ENCODE assay signal across 8 cellular contexts in genomic region chr6:18262812-18263560, GRCh38. TPM values are rescaled to one million over a fixed set of nuclear protein-coding genes. Genes with fewer than 3 reads are reported as not detected.
DNase-seq lines count a peak whose midpoint lies in the region; ATAC-seq and TF ChIP-seq lines count a peak whose summit lies in the region.

No MANE protein-coding gene starts in this region.

- H2BK5ac ChIP-seq in neuronal stem cell (ENCODE audit: low read length), result no peak overlapping the region

- no peak overlapping the region for H3K23ac ChIP-seq in neuronal stem cell (ENCODE audit: low read depth, low read length, poor library complexity)

- H3K36me3 ChIP-seq in neuronal stem cell (replicated peaks in 1 of 2; ENCODE audit: control insufficient read depth in 2 of 2, insufficient read depth in 2 of 2, low read length in 2 of 2), result peaks cover 0 to 53% of the 10 kb centered on the region in 2 donors

- peaks cover 14% of the 10 kb centered on the region for H3K27me3 Mint-ChIP-seq in endothelial cell (ENCODE audit: unreplicated experiment)

- peaks cover 21% of the 10 kb centered on the region for H3K36me3 Mint-ChIP-seq in endothelial cell (ENCODE audit: low read depth, unreplicated experiment)

- H4K91ac ChIP-seq in neuronal stem cell (ENCODE audit: low read depth, low read length, poor library complexity), result no peak overlapping the region

- H3K18ac ChIP-seq in neuronal stem cell (ENCODE audit: low read length), result no peak overlapping the region

- no peak overlapping the region for H4K8ac ChIP-seq in neuronal stem cell (ENCODE audit: low read depth, low read length)

- H2BK15ac ChIP-seq in neuronal stem cell (ENCODE audit: low read length), result no peak overlapping the region

- H3K4me3 Mint-ChIP-seq in endothelial cell (ENCODE audit: unreplicated experiment), result peak overlapping the region; percentile 99

- no peak for TF ChIP-seq CTCF in endothelial cell (IDR thresholded peaks at IDR 0.05; ENCODE audit: unreplicated experiment)

- H3K27me3 ChIP-seq in neuronal stem cell (ENCODE audit: control insufficient read depth in 3 of 3, insufficient read depth in 3 of 3, low read depth in 1 of 3, low read length in 3 of 3), result no peaks in the 10 kb centered on the region

- ATAC-seq in GM19468 (IDR thresholded peaks at IDR 0.05; ENCODE audit: extremely low read depth, unreplicated experiment) (peak; percentile 78), HG03565 (IDR thresholded peaks at IDR 0.05; ENCODE audit: unreplicated experiment) (peak; percentile 59)

- H2AFZ ChIP-seq in neuronal stem cell (ENCODE audit: low read length), result no peak overlapping the region

- no peak overlapping the region for H3K9ac ChIP-seq in neuronal stem cell (ENCODE audit: low read depth, low read length, poor library complexity)

- H3K4me3 ChIP-seq in neuronal stem cell (ENCODE audit: low read length in 2 of 2), result peak overlapping the region; percentile 92 to 96

- H3K27ac ChIP-seq in neuronal stem cell (replicated peaks; ENCODE audit: low read length), result peak overlapping the region; percentile 19

- no peaks in the 10 kb centered on the region for H3K9me3 Mint-ChIP-seq in endothelial cell (ENCODE audit: unreplicated experiment)

- H3K79me1 ChIP-seq in neuronal stem cell (ENCODE audit: low read depth, low read length), result no peaks in the 10 kb centered on the region

- H2BK12ac ChIP-seq in neuronal stem cell (ENCODE audit: low read length), result no peak overlapping the region

- no peak overlapping the region for H2AK5ac ChIP-seq in neuronal stem cell (ENCODE audit: low read depth, low read length)

- H3K9me3 ChIP-seq in neuronal stem cell (replicated peaks in 1 of 2; ENCODE audit: control insufficient read depth in 2 of 2, insufficient read depth in 1 of 2, low read depth in 1 of 2, low read length in 2 of 2), result peaks cover 0 to 25% of the 10 kb centered on the region in 2 donors

- no peak overlapping the region for H2BK120ac ChIP-seq in neuronal stem cell (ENCODE audit: low read depth, low read length)

- H3K4me1 ChIP-seq in neuronal stem cell (ENCODE audit: control insufficient read depth in 2 of 2, insufficient read depth in 1 of 2, low read depth in 1 of 2, low read length in 2 of 2), result peaks cover 8 to 14% of the 10 kb centered on the region in 2 donors

- WGBS in neuronal stem cell (ENCODE audit: extremely low coverage in 2 of 2, insufficient read length in 2 of 2, insufficient replicate concordance in 1 of 2), 2 donors, result no CpG with 5 or more reads among the region's 18 CpGs

- H3K4me1 Mint-ChIP-seq in endothelial cell (ENCODE audit: unreplicated experiment), result peaks cover 28% of the 10 kb centered on the region

- H3K4me2 ChIP-seq in neuronal stem cell (ENCODE audit: insufficient read depth, low read length, poor library complexity, severe bottlenecking), result peak overlapping the region; percentile 75

- H3K4ac ChIP-seq in neuronal stem cell (ENCODE audit: low read length), result no peak overlapping the region

- H3K27ac Mint-ChIP-seq in endothelial cell (ENCODE audit: unreplicated experiment), result peak overlapping the region; percentile 93

- peak; percentile 27 for DNase-seq in ELF-1 (ENCODE audit: low read depth, low spot score)
- DNase-seq in T-helper 9 cell, result peak; percentile 18
- no peak for DNase-seq in endothelial cell (ENCODE audit: low spot score)
- DNase-seq in neuronal stem cell (ENCODE audit: low spot score), result no peak
- no peak for DNase-seq in NCI-H446 treated with DMSO at 0.1 percent for 48 hours (lab: John Stamatoyannopoulos, UW)
- no peak for DNase-seq in hippocampal formation (lab: John Stamatoyannopoulos, UW)

- no peak overlapping the region for H3K14ac ChIP-seq in neuronal stem cell (ENCODE audit: low read length)

RNA-seq across cellular contexts. Expression of gene DEK, which starts 1.3 kb away (rescaled TPM):
- 61.2 TPM for total RNA-seq in endothelial cell (ENCODE audit: unreplicated experiment)
- polyA plus RNA-seq in neuronal stem cell (2013, experiment 1 of 2), result 353 TPM
- 401 TPM for polyA plus RNA-seq in neuronal stem cell (2013, experiment 2 of 2)

Comparison
In these comparisons a context has a peak if more than half of its experiments do, and no peak if none do; other contexts are left out.
1. DNase-seq: peak in ELF-1 (single experiment) and T-helper 9 cell (single experiment); none in endothelial cell (single experiment), neuronal stem cell (single experiment), NCI-H446 treated with DMSO at 0.1 percent for 48 hours (single experiment) and hippocampal formation (0 of 2).